Comparison of ENCODE assay signal across 20 cellular contexts in the genomic region with DNA sequence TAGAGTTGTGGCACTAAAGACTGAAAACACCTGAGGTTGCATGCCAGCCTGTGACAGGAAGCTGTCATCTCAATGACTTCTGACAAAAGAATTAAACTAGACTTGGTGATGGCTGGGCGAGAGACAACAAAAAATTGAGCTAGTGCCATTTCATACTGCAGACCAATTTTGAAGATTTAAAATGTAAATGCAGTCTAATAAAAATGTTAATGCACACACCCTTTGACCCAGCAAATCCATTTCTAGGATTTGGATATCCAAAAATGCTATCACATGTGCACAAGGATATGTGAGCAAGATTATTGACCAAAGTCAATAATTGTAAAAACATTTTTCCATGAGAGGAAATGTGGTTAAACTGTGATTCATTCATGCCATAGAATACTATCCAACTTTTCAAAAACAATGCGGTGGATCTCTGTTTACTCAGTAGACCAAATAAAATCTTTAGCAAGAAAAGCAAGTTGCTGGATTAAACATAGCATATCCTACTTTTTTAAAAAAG. TPM values are rescaled to one million over a fixed set of nuclear protein-coding genes. Genes with fewer than 3 reads are reported as not detected.
DNase-seq lines count a peak whose midpoint lies in the region; ATAC-seq and TF ChIP-seq lines count a peak whose summit lies in the region.
"Had no signal": no experiment of that assay in that cellular context is flagged by ENCODE, and none has a peak within 500 bp of the region (broad histone marks: within the 10 kb centered on the region; RNA-seq: fewer than 3 reads in every experiment).

No MANE protein-coding gene starts in this region.

- peaks cover 32% of the 10 kb centered on the region for H3F3A ChIP-seq in SK-N-SH (replicated peaks; ENCODE audit: insufficient read depth)

- no peak overlapping the region for H2AFZ ChIP-seq in SK-N-SH (ENCODE audit: low read depth)

- H3K27ac Mint-ChIP-seq in activated CD8-positive, alpha-beta memory T cell treated with anti-CD3 and anti-CD28 coated beads, Interleukin-2, amount 10 ng/mL, durations not matched to agents 7 days and 5 days = no peak overlapping the region
- H3K27ac Mint-ChIP-seq: CD4-positive, alpha-beta memory T cell; stimulated activated naive CD8-positive, alpha-beta T cell treated with anti-CD3 and anti-CD28 coated beads, Interleukin-15, amount 100 ng/mL, for 72 hours had no signal

- H3K36me3 Mint-ChIP-seq in activated CD8-positive, alpha-beta memory T cell treated with anti-CD3 and anti-CD28 coated beads, Interleukin-2, amount 10 ng/mL, durations not matched to agents 7 days and 5 days = no peaks in the 10 kb centered on the region
- H3K36me3 Mint-ChIP-seq: CD4-positive, alpha-beta memory T cell had no signal

- peaks cover 0 to 20% of the 10 kb centered on the region in 2 experiments; a peak in 2 of 4 replicates for H3K4me1 ChIP-seq in SK-N-SH (ENCODE audit: control insufficient read depth in 1 of 2, insufficient read depth in 2 of 2, low read depth in 1 of 2, low read length in 1 of 2)

- H3K9me2 ChIP-seq in SK-N-SH = no peaks in the 10 kb centered on the region

- H3K4me3 Mint-ChIP-seq in activated CD8-positive, alpha-beta memory T cell treated with anti-CD3 and anti-CD28 coated beads, Interleukin-2, amount 10 ng/mL, durations not matched to agents 7 days and 5 days = no peak overlapping the region
- H3K4me3 Mint-ChIP-seq: CD4-positive, alpha-beta memory T cell; stimulated activated naive CD8-positive, alpha-beta T cell treated with anti-CD3 and anti-CD28 coated beads, Interleukin-15, amount 100 ng/mL, for 72 hours had no signal

- POLR2A ChIA-PET in SK-N-SH (lab: Yijun Ruan, JAX) = no interaction called here

- H3K9me3 ChIP-seq in SK-N-SH = no peaks in the 10 kb centered on the region
- H3K9me3 ChIP-seq: heart right ventricle, neutrophil, upper lobe of right lung had no signal

- H3K27me3 Mint-ChIP-seq in activated CD8-positive, alpha-beta memory T cell treated with anti-CD3 and anti-CD28 coated beads, Interleukin-2, amount 10 ng/mL, durations not matched to agents 7 days and 5 days = no peaks in the 10 kb centered on the region
- H3K27me3 Mint-ChIP-seq: CD4-positive, alpha-beta memory T cell; stimulated activated naive CD8-positive, alpha-beta T cell treated with anti-CD3 and anti-CD28 coated beads, Interleukin-15, amount 100 ng/mL, for 72 hours had no signal

- peak; percentile 24 for DNase-seq in activated CD8-positive, alpha-beta memory T cell treated with anti-CD3 and anti-CD28 coated beads for 24 hours
- DNase-seq in activated CD8-positive, alpha-beta memory T cell treated with anti-CD3 and anti-CD28 coated beads, Interleukin-2, amount 10 ng/mL, durations not matched to agents 7 days and 5 days = no peak
- no peak for DNase-seq in SK-N-SH
- DNase-seq in fibroblast of gingiva (ENCODE audit: low read depth) = peak; percentile 45
- peak; percentile 60 for DNase-seq in stromal cell of bone marrow (ENCODE audit: low read depth)
- no peak for DNase-seq in activated CD4-positive, alpha-beta T cell treated with anti-CD3 and anti-CD28 coated beads for 48 hours
- no peak for DNase-seq in anterior cingulate cortex (lab: John Stamatoyannopoulos, UW)
- DNase-seq in HPDE6-E6E7 (ENCODE audit: extremely low spot score) = no peak
- DNase-seq: activated CD4-positive, CD25-positive, alpha-beta regulatory T cell treated with anti-CD3 and anti-CD28 coated beads, Interleukin-2, amount 50 U/mL, for 72 hours; activated effector memory CD4-positive, alpha-beta T cell treated with Interleukin-2 at 50 U/mL for 16 hours; CD4-positive, alpha-beta memory T cell; DMS79; heart right ventricle; NCI-H1930; NCI-H524 treated with DMSO at 0.1 percent for 48 hours; stimulated activated CD4-positive, alpha-beta T cell treated with anti-CD3 and anti-CD28 coated beads, Interleukin-1b, Interleukin-23, amount 100 ng/mL, for 48 hours; stimulated activated naive CD8-positive, alpha-beta T cell treated with anti-CD3 and anti-CD28 coated beads, Interleukin-15, amount 100 ng/mL, for 72 hours; T1000; upper lobe of right lung had no signal

- peaks cover 0 to 4% of the 10 kb centered on the region in 2 experiments for H3K36me3 ChIP-seq in SK-N-SH (replicated peaks in 1 of 2; ENCODE audit: control insufficient read depth in 1 of 2, insufficient read depth in 2 of 2, low read length in 1 of 2)
- H3K36me3 ChIP-seq: neutrophil, upper lobe of right lung had no signal

- no peaks in the 10 kb centered on the region for H3K9me3 Mint-ChIP-seq in activated CD8-positive, alpha-beta memory T cell treated with anti-CD3 and anti-CD28 coated beads, Interleukin-2, amount 10 ng/mL, durations not matched to agents 7 days and 5 days (ENCODE audit: low read depth)
- H3K9me3 Mint-ChIP-seq: CD4-positive, alpha-beta memory T cell; stimulated activated naive CD8-positive, alpha-beta T cell treated with anti-CD3 and anti-CD28 coated beads, Interleukin-15, amount 100 ng/mL, for 72 hours had no signal

- no peak overlapping the region for H3K9ac ChIP-seq in SK-N-SH

- H3K27ac ChIP-seq in SK-N-SH (ENCODE audit: low read depth in 2 of 2, low read length in 1 of 2) = peak overlapping the region in 1 of 2 experiments; percentile 53; a peak in 2 of 4 replicates
- H3K27ac ChIP-seq: heart right ventricle, neutrophil, upper lobe of right lung had no signal

- CTCF ChIA-PET in activated CD8-positive, alpha-beta memory T cell treated with anti-CD3 and anti-CD28 coated beads, Interleukin-2, amount 10 ng/mL, durations not matched to agents 7 days and 5 days (lab: Charles Lee) = no interaction called here
- CTCF ChIA-PET in SK-N-SH (lab: Yijun Ruan, JAX) = interaction anchor here (1.0 to 1.1 kb wide), 2 partner anchors 127 to 147 kb away, joined by 3 read pairs; no protein-coding TSS in a partner anchor

- 51% methylated on average over 2 of the region's 2 CpGs for WGBS in SK-N-SH (ENCODE audit: low lambda C conversion rate)

- no peak for ATAC-seq in activated CD8-positive, alpha-beta memory T cell treated with anti-CD3 and anti-CD28 coated beads, Interleukin-2, amount 10 ng/mL, durations not matched to agents 7 days and 5 days
- ATAC-seq: heart right ventricle; stimulated activated naive CD8-positive, alpha-beta T cell treated with anti-CD3 and anti-CD28 coated beads, Interleukin-15, amount 100 ng/mL, for 72 hours; upper lobe of right lung had no signal

- H3K79me2 ChIP-seq in SK-N-SH (ENCODE audit: insufficient read depth) = peaks cover 69% of the 10 kb centered on the region

- TF ChIP-seq CTCF in SK-N-SH (IDR thresholded peaks at IDR 0.05) = no peak

- no peak for TF ChIP-seq EP300 in SK-N-SH (IDR thresholded peaks at IDR 0.05; ENCODE audit: borderline replicate concordance in 1 of 2, low read depth in 1 of 2, low read length in 1 of 2)

- peaks cover 24% of the 10 kb centered on the region for H3K4me1 Mint-ChIP-seq in activated CD8-positive, alpha-beta memory T cell treated with anti-CD3 and anti-CD28 coated beads, Interleukin-2, amount 10 ng/mL, durations not matched to agents 7 days and 5 days

- no peak overlapping the region for H3K4me3 ChIP-seq in SK-N-SH (ENCODE audit: low read depth in 2 of 2, low read length in 1 of 2)
- H3K4me3 ChIP-seq: heart right ventricle, upper lobe of right lung had no signal

- no peak for TF ChIP-seq RAD21 in SK-N-SH (IDR thresholded peaks at IDR 0.05; ENCODE audit: low read length)

- H3K27me3 ChIP-seq in SK-N-SH (ENCODE audit: insufficient read depth) = no peaks in the 10 kb centered on the region
- H3K27me3 ChIP-seq: heart right ventricle, neutrophil, upper lobe of right lung had no signal

- H4K20me1 ChIP-seq in SK-N-SH (ENCODE audit: insufficient read depth) = peaks cover 13% of the 10 kb centered on the region; the same call in 1 of the 2 replicates

- peak overlapping the region; percentile 61; the same call in 1 of the 2 replicates for H3K4me2 ChIP-seq in SK-N-SH

TF ChIP-seq in SK-N-SH, 30 proteins besides CTCF, POLR2A, EP300 and RAD21:
- TF ChIP-seq JUND (IDR thresholded peaks at IDR 0.05) (peak; percentile 15; the same call in 1 of the 2 replicates), FOSL2 (IDR thresholded peaks at IDR 0.05; ENCODE audit: borderline replicate concordance, low read depth) (peak; percentile 28; the same call in 1 of the 2 replicates), SIN3A (IDR thresholded peaks at IDR 0.05; ENCODE audit: borderline replicate concordance, low read depth, low read length) (no peak)
- TF ChIP-seq, protein P1, sequence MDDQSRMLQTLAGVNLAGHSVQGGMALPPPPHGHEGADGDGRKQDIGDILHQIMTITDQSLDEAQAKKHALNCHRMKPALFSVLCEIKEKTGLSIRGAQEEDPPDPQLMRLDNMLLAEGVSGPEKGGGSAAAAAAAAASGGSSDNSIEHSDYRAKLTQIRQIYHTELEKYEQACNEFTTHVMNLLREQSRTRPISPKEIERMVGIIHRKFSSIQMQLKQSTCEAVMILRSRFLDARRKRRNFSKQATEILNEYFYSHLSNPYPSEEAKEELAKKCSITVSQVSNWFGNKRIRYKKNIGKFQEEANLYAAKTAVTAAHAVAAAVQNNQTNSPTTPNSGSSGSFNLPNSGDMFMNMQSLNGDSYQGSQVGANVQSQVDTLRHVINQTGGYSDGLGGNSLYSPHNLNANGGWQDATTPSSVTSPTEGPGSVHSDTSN (IDR thresholded peaks at IDR 0.05) = peak; percentile 36; the same call in 1 of the 2 replicates

RNA-seq across cellular contexts. Expression of gene FBXO36, which starts 5.6 kb away (rescaled TPM):
- total RNA-seq in activated CD8-positive, alpha-beta memory T cell treated with anti-CD3 and anti-CD28 coated beads, Interleukin-2, amount 10 ng/mL, durations not matched to agents 7 days and 5 days = 1 to 10 TPM in 1 of 2 experiments, under 1 TPM in 1; 0.54 to 1.4 TPM
- 3.9 and 5.7 TPM in 2 replicates for polyA plus RNA-seq in SK-N-SH (2012; rRNA removed)
- 5.2 and 5.5 TPM in 2 replicates for polyA plus RNA-seq in SK-N-SH (2012; cell fraction: cytosol; rRNA removed)
- 2.5 and 4.4 TPM in 2 replicates for polyA plus RNA-seq in SK-N-SH (2012; cell fraction: nucleus; rRNA removed)

RNA-seq across cellular contexts. Expression of gene TRIP12, which starts 6.1 kb away (rescaled TPM):
- total RNA-seq in activated CD8-positive, alpha-beta memory T cell treated with anti-CD3 and anti-CD28 coated beads, Interleukin-2, amount 10 ng/mL, durations not matched to agents 7 days and 5 days = 100 to 1,000 TPM; 235 to 270 TPM
- polyA plus RNA-seq in SK-N-SH (2012; rRNA removed) = 30.3 and 47.5 TPM in 2 replicates
- 33.4 and 36.6 TPM in 2 replicates for polyA plus RNA-seq in SK-N-SH (2012; cell fraction: cytosol; rRNA removed)
- 45.5 and 95.4 TPM in 2 replicates for polyA plus RNA-seq in SK-N-SH (2012; cell fraction: nucleus; rRNA removed)

Comparison
In these comparisons a context has a peak if more than half of its experiments do, and no peak if none do; other contexts are left out.
1. DNase-seq: peak in activated CD8-positive, alpha-beta memory T cell treated with anti-CD3 and anti-CD28 coated beads for 24 hours (single experiment), fibroblast of gingiva (single experiment) and stromal cell of bone marrow (single experiment); none in activated CD8-positive, alpha-beta memory T cell treated with anti-CD3 and anti-CD28 coated beads, Interleukin-2, amount 10 ng/mL, durations not matched to agents 7 days and 5 days (single experiment), SK-N-SH (single experiment), activated CD4-positive, alpha-beta T cell treated with anti-CD3 and anti-CD28 coated beads for 48 hours (single experiment), anterior cingulate cortex (0 of 58) and HPDE6-E6E7 (single experiment).